8 cellular contexts compared by ENCODE assay signal in genomic region chr2:108787209-108787558, GRCh38. TPM values are rescaled to one million over a fixed set of nuclear protein-coding genes. Genes with fewer than 3 reads are reported as not detected.
DNase-seq lines count a peak whose midpoint lies in the region; TF ChIP-seq lines count a peak whose summit lies in the region.

No MANE protein-coding gene starts in this region.

- H3K27ac Mint-ChIP-seq in activated CD4-positive, alpha-beta memory T cell treated with anti-CD3 and anti-CD28 coated beads for 36 hours, result peak overlapping the region; percentile 51

- DNase-seq in NCI-H510A treated with DMSO at 0.1 percent for 48 hours (lab: John Stamatoyannopoulos, UW), result peak; percentile 32
- no peak for DNase-seq in NCI-H510A (lab: John Stamatoyannopoulos, UW)
- no peak for DNase-seq in activated CD4-positive, alpha-beta memory T cell treated with anti-CD3 and anti-CD28 coated beads for 36 hours
- DNase-seq in stomach, result no peak
- no peak for DNase-seq in activated CD4-positive, CD25-positive, alpha-beta regulatory T cell treated with anti-CD3 and anti-CD28 coated beads, Interleukin-2, amount 50 U/mL, for 72 hours
- DNase-seq in NCI-H345 treated with DMSO at 0.1 percent for 48 hours (lab: John Stamatoyannopoulos, UW; ENCODE audit: unreplicated experiment), result no peak
- DNase-seq in HCEC 1CT, result no peak

- no peaks in the 10 kb centered on the region for H3K27me3 Mint-ChIP-seq in activated CD4-positive, alpha-beta memory T cell treated with anti-CD3 and anti-CD28 coated beads for 36 hours

- H3K27me3 ChIP-seq in iPS-18a (ENCODE audit: control insufficient read depth, insufficient read depth, low read length) (no peaks in the 10 kb centered on the region), stomach (no peaks in the 10 kb centered on the region)

- H3K9me3 ChIP-seq in iPS-18a (ENCODE audit: control insufficient read depth, low read depth, low read length) (no peaks in the 10 kb centered on the region), stomach (no peaks in the 10 kb centered on the region)

- peaks cover 13% of the 10 kb centered on the region for H3K4me1 Mint-ChIP-seq in activated CD4-positive, alpha-beta memory T cell treated with anti-CD3 and anti-CD28 coated beads for 36 hours (ENCODE audit: low read depth)

- H3K36me3 ChIP-seq in iPS-18a (ENCODE audit: control insufficient read depth, low read depth, low read length), result peaks cover 48% of the 10 kb centered on the region
- peaks cover 18 to 44% (median 33%) of the 10 kb centered on the region in 4 donors for H3K36me3 ChIP-seq in stomach

- no peak for TF ChIP-seq EP300 in stomach (IDR thresholded peaks at IDR 0.05)

- POLR2A ChIA-PET in activated CD4-positive, alpha-beta memory T cell treated with anti-CD3 and anti-CD28 coated beads for 36 hours (lab: Charles Lee), result interaction anchor here (1.0 kb wide), 1 partner anchor 18 kb away, joined by 3 read pairs; no protein-coding TSS in a partner anchor

- H3K4me1 ChIP-seq in iPS-18a (ENCODE audit: control insufficient read depth, low read depth, low read length), result peaks cover 5% of the 10 kb centered on the region
- peaks cover 0 to 14% (median 6%) of the 10 kb centered on the region in 4 donors for H3K4me1 ChIP-seq in stomach

- TF ChIP-seq CTCF in stomach (IDR thresholded peaks at IDR 0.05), result no peak

- peak overlapping the region; percentile 89 for H3K27ac ChIP-seq in iPS-18a (ENCODE audit: low read length)
- H3K27ac ChIP-seq in stomach, result peak overlapping the region in 4 of 5 donors; percentile 77 to 91 (median 85)

- peaks cover 16% of the 10 kb centered on the region for H3K36me3 Mint-ChIP-seq in activated CD4-positive, alpha-beta memory T cell treated with anti-CD3 and anti-CD28 coated beads for 36 hours

- CTCF ChIA-PET in activated CD4-positive, alpha-beta memory T cell treated with anti-CD3 and anti-CD28 coated beads for 36 hours (lab: Charles Lee), result no interaction called here

- peak overlapping the region; percentile 96 for H3K4me3 ChIP-seq in iPS-18a (ENCODE audit: low read length)
- peak overlapping the region; percentile 65 to 78 (median 72) for H3K4me3 ChIP-seq in stomach

- 2 to 3% (median 2%) methylated on average over 6 of the region's 6 CpGs for WGBS in stomach, 5 donors

- H3K9me3 Mint-ChIP-seq in activated CD4-positive, alpha-beta memory T cell treated with anti-CD3 and anti-CD28 coated beads for 36 hours, result no peaks in the 10 kb centered on the region

- H3K4me3 Mint-ChIP-seq in activated CD4-positive, alpha-beta memory T cell treated with anti-CD3 and anti-CD28 coated beads for 36 hours, result peak overlapping the region; percentile 91

- intact Hi-C loops in activated CD4-positive, alpha-beta memory T cell treated with anti-CD3 and anti-CD28 coated beads for 36 hours (cut with micrococcal nuclease), result loop anchor here (2.0 to 5.0 kb wide), 2 partner anchors 334 to 425 kb away; no protein-coding TSS in a partner anchor
- intact Hi-C loops in stomach (cut with DNase I; ENCODE audit: low total_unique reads), result no loop called here

- TF ChIP-seq POLR2A in stomach (IDR thresholded peaks at IDR 0.05), result no peak

- peak overlapping the region; percentile 89 for H3K9ac ChIP-seq in iPS-18a (ENCODE audit: low read length)

RNA-seq across cellular contexts. Expression of gene CCDC138, which starts 0.6 kb away (rescaled TPM):
- 1 to 10 TPM; 9.1 to 9.5 TPM for total RNA-seq in activated CD4-positive, alpha-beta memory T cell treated with anti-CD3 and anti-CD28 coated beads for 36 hours
- total RNA-seq in stomach, result 10 to 100 TPM in 2 of 5 donors, 1 to 10 TPM in 2, under 1 TPM in 1; 0.29 to 25.4 (median 6.7) TPM
- polyA plus RNA-seq in stomach, result 1 to 10 TPM; 1.3 to 2.1 (median 1.7) TPM
